18 cellular contexts compared by ENCODE assay signal in the genomic region with DNA sequence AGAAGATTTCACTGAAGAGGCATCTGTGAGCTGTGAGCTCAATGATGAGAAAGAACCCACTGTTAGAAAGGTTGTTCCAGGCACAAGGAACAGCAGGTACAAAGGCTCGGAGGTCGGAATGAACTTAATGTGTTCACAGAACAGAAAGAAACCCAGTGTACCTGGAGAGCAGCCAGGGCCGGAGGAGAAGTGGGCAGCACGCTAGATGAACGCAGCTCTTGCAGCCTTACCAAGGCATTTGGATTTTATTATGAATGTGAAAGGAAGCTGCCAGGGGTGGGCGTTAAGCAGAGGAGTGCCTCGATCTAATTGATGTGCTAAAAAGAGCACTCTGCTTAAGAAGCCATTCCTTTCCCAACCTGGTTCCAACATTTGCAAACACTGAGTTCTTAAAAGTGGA. TPM values are rescaled to one million over a fixed set of nuclear protein-coding genes. Genes with fewer than 3 reads are reported as not detected.
DNase-seq lines count a peak whose midpoint lies in the region; ATAC-seq and TF ChIP-seq lines count a peak whose summit lies in the region.
"Had no signal": no experiment of that assay in that cellular context is flagged by ENCODE, and none has a peak within 500 bp of the region (broad histone marks: within the 10 kb centered on the region; RNA-seq: fewer than 3 reads in every experiment).

No MANE protein-coding gene starts in this region.

- H3K9me3 ChIP-seq in ascending aorta, result no peaks in the 10 kb centered on the region

- H3K27me3 ChIP-seq in GM23338 (ENCODE audit: insufficient read depth) (no peaks in the 10 kb centered on the region), ascending aorta (no peaks in the 10 kb centered on the region)

- DNase-seq in GM23338 (ENCODE audit: low spot score) (peak; percentile 68), ascending aorta (ENCODE audit: low spot score in 2 of 2) (peak in 1 of 2 donors; percentile 73), inferior parietal cortex (ENCODE audit: extremely low spot score) (peak; percentile 69), substantia nigra (lab: John Stamatoyannopoulos, UW) (peak in 28 of 49 donors; percentile 1 to 68 (median 31)), natural killer cell (no peak)
- no peak for DNase-seq in activated CD4-positive, alpha-beta T cell treated with anti-CD3 and anti-CD28 coated beads, Interleukin-2, amount 10 ng/mL, durations not matched to agents 24 days and 14 days
- DNase-seq: activated effector memory CD4-positive, alpha-beta T cell treated with anti-CD3 and anti-CD28 coated beads, Interleukin-2, amount 50 U/mL, for 16 hours; Calu3; dermis blood vessel endothelial cell; erythroblast; HFFc6; NCI-H1048; NCI-H774; RPMI8226; WERI-Rb-1 had no signal

- peak overlapping the region; percentile 19; the same call in 1 of the 2 replicates for H2AFZ ChIP-seq in GM23338

- H3K79me2 ChIP-seq in GM23338 (replicated peaks; ENCODE audit: insufficient read depth), result peaks cover 37% of the 10 kb centered on the region

- no peaks in the 10 kb centered on the region for H3K27me3 Mint-ChIP-seq in GM23338 (ENCODE audit: insufficient read depth, low read depth, poor library complexity)
- H3K27me3 Mint-ChIP-seq in activated CD4-positive, alpha-beta T cell treated with anti-CD3 and anti-CD28 coated beads, Interleukin-2, amount 10 ng/mL, durations not matched to agents 24 days and 14 days, result no peaks in the 10 kb centered on the region
- H3K27me3 Mint-ChIP-seq in natural killer cell (ENCODE audit: low read depth in 2 of 2), result no peaks in the 10 kb centered on the region
- H3K27me3 Mint-ChIP-seq: IgD-negative memory B cell had no signal

- H3F3A ChIP-seq in GM23338 (replicated peaks; ENCODE audit: low read depth), result peaks cover 11% of the 10 kb centered on the region

- ATAC-seq in GM23338, result peak; percentile 84
- ATAC-seq in GM21360 (IDR thresholded peaks at IDR 0.05; ENCODE audit: unreplicated experiment), result no peak
- ATAC-seq in HG02840 (IDR thresholded peaks at IDR 0.05; ENCODE audit: low FRiP score, unreplicated experiment), result no peak
- ATAC-seq in natural killer cell, result no peak

- H3K9me3 Mint-ChIP-seq in GM23338, result no peaks in the 10 kb centered on the region
- no peaks in the 10 kb centered on the region for H3K9me3 Mint-ChIP-seq in activated CD4-positive, alpha-beta T cell treated with anti-CD3 and anti-CD28 coated beads, Interleukin-2, amount 10 ng/mL, durations not matched to agents 24 days and 14 days
- H3K9me3 Mint-ChIP-seq in natural killer cell, result no peaks in the 10 kb centered on the region
- H3K9me3 Mint-ChIP-seq: HFFc6, IgD-negative memory B cell had no signal

- H3K36me3 Mint-ChIP-seq in GM23338 (ENCODE audit: low read depth) (peaks cover 23% of the 10 kb centered on the region), natural killer cell (no peaks in the 10 kb centered on the region)
- H3K36me3 Mint-ChIP-seq in activated CD4-positive, alpha-beta T cell treated with anti-CD3 and anti-CD28 coated beads, Interleukin-2, amount 10 ng/mL, durations not matched to agents 24 days and 14 days (ENCODE audit: low read depth), result peaks cover 28% of the 10 kb centered on the region

- H3K36me3 ChIP-seq in GM23338 (ENCODE audit: insufficient read depth), result 0 out of 2 replicates have a peak, but pooled peaks cover 2% of the 10 kb centered on the region
- H3K36me3 ChIP-seq in ascending aorta, result peaks cover 19 to 26% of the 10 kb centered on the region in 2 donors

- H3K4me2 ChIP-seq in GM23338, result peak overlapping the region; percentile 71

- H3K4me3 ChIP-seq in GM23338 (peak overlapping the region; percentile 41), ascending aorta (peak overlapping the region in 1 of 2 donors; percentile 14)

- intact Hi-C loops in ascending aorta (cut with DNase I), result no loop called here
- intact Hi-C loops in activated CD4-positive, alpha-beta T cell treated with anti-CD3 and anti-CD28 coated beads, Interleukin-2, amount 10 ng/mL, durations not matched to agents 24 days and 14 days (cut with micrococcal nuclease), result no loop called here
- intact Hi-C loops in natural killer cell (cut with micrococcal nuclease), result no loop called here

- TF ChIP-seq CTCF in GM23338 (conservative IDR thresholded peaks at IDR 0.05; ENCODE audit: low read depth in 2 of 2) (no peak), ascending aorta (IDR thresholded peaks at IDR 0.05) (no peak), natural killer cell (IDR thresholded peaks at IDR 0.05) (no peak)

- H3K4me1 Mint-ChIP-seq in GM23338, result peaks cover 18% of the 10 kb centered on the region
- peaks cover 13% of the 10 kb centered on the region for H3K4me1 Mint-ChIP-seq in activated CD4-positive, alpha-beta T cell treated with anti-CD3 and anti-CD28 coated beads, Interleukin-2, amount 10 ng/mL, durations not matched to agents 24 days and 14 days
- H3K4me1 Mint-ChIP-seq in natural killer cell, result no peaks in the 10 kb centered on the region

- H3K27ac Mint-ChIP-seq in GM23338 (peak overlapping the region; percentile 25; the same call in 1 of the 2 replicates), natural killer cell (no peak overlapping the region)
- no peak overlapping the region for H3K27ac Mint-ChIP-seq in activated CD4-positive, alpha-beta T cell treated with anti-CD3 and anti-CD28 coated beads, Interleukin-2, amount 10 ng/mL, durations not matched to agents 24 days and 14 days
- H3K27ac Mint-ChIP-seq: HFFc6, IgD-negative memory B cell had no signal

- peak overlapping the region; percentile 28; the same call in 1 of the 3 replicates for H3K4me3 Mint-ChIP-seq in GM23338
- no peak overlapping the region for H3K4me3 Mint-ChIP-seq in activated CD4-positive, alpha-beta T cell treated with anti-CD3 and anti-CD28 coated beads, Interleukin-2, amount 10 ng/mL, durations not matched to agents 24 days and 14 days
- no peak overlapping the region for H3K4me3 Mint-ChIP-seq in natural killer cell
- H3K4me3 Mint-ChIP-seq: HFFc6 had no signal

- H3K9me2 ChIP-seq in GM23338 (ENCODE audit: insufficient read depth), result no peaks in the 10 kb centered on the region

- H4K20me1 ChIP-seq in GM23338 (replicated peaks; ENCODE audit: insufficient read depth), result no peaks in the 10 kb centered on the region

- H3K27ac ChIP-seq in GM23338 (ENCODE audit: low read depth) (peak overlapping the region; percentile 82), ascending aorta (peak overlapping the region; percentile 36 to 57), substantia nigra (ENCODE audit: low read depth, low read length, poor library complexity, severe bottlenecking) (no peak overlapping the region)
- H3K27ac ChIP-seq: WERI-Rb-1 had no signal

- H3K4me1 ChIP-seq in GM23338 (ENCODE audit: insufficient read depth), result peaks cover 15% of the 10 kb centered on the region
- peaks cover 0 to 8% of the 10 kb centered on the region in 2 donors for H3K4me1 ChIP-seq in ascending aorta

TF ChIP-seq in GM23338, 12 proteins besides CTCF, POLR2A, EP300 and RAD21 (continues in another document):
- TF ChIP-seq ZNF331 (CRISPR knock-in tag; IDR thresholded peaks at IDR 0.05; ENCODE audit: low read depth), result no peak

RNA-seq across cellular contexts. Expression of gene EEF2K, which starts 19.0 kb away (rescaled TPM):
- total RNA-seq in GM23338 (2014; rRNA removed; shearing (Covaris generic)), result 23.9 and 26.8 TPM in 2 replicates
- 5.4 and 5.7 TPM in 2 replicates for polyA plus RNA-seq in GM23338 (2016; fragmentation: Nextera tagmentation; extraction: Ambion mirVana)
- total RNA-seq in ascending aorta (31.9 TPM), natural killer cell (10 to 100 TPM; 12.6 to 33.5 (median 22.9) TPM)
- total RNA-seq in activated CD4-positive, alpha-beta T cell treated with anti-CD3 and anti-CD28 coated beads, Interleukin-2, amount 10 ng/mL, durations not matched to agents 24 days and 14 days, result 30.5 and 33.9 TPM in 2 replicates

Comparison
In these comparisons a context has a peak if more than half of its experiments do, and no peak if none do; other contexts are left out.
1. DNase-seq: peak in GM23338 (single experiment), inferior parietal cortex (single experiment) and substantia nigra (28 of 49); none in activated CD4-positive, alpha-beta T cell treated with anti-CD3 and anti-CD28 coated beads, Interleukin-2, amount 10 ng/mL, durations not matched to agents 24 days and 14 days (single experiment) and natural killer cell (single experiment).